Comparison of ENCODE assay signal across 1 cellular context in genomic region chr20:8133816-8134451, GRCh38.
TF ChIP-seq lines count a peak whose summit lies in the region.

No MANE protein-coding gene starts in this region.

TF ChIP-seq in HepG2, 621 proteins besides CTCF, POLR2A, EP300 and RAD21:
- TF ChIP-seq TARDBP (CRISPR knock-in tag; IDR thresholded peaks at IDR 0.05) = no peak
- 0 out of 2 replicates have a peak, but pooled peaks have one; percentile 15 for TF ChIP-seq THAP11 (CRISPR knock-in tag; IDR thresholded peaks at IDR 0.05)
- 0 out of 2 replicates have a peak, but pooled peaks have one; percentile 35 for TF ChIP-seq ZNF709 (CRISPR knock-in tag; IDR thresholded peaks at IDR 0.05)
- peak; percentile 43 to 53; a peak in 3 of 4 replicates for TF ChIP-seq MAFK (conservative IDR thresholded peaks at IDR 0.05 in 1 of 2, IDR thresholded peaks at IDR 0.05 in 1 of 2; ENCODE audit: low read length in 2 of 2)
- TF ChIP-seq PCBP1 (IDR thresholded peaks at IDR 0.05; ENCODE audit: borderline replicate concordance, low read depth, low read length) = no peak
- TF ChIP-seq MAFF (IDR thresholded peaks at IDR 0.05; ENCODE audit: low read depth, low read length) = peak; percentile 52
